In genomic region chr19:55498246-55498645, GRCh38 we compare ENCODE assay signal across 42 cellular contexts. TPM values are rescaled to one million over a fixed set of nuclear protein-coding genes. Genes with fewer than 3 reads are reported as not detected.
"Had no signal": no experiment of that assay in that cellular context is flagged by ENCODE, and none has a peak within 500 bp of the region (broad histone marks: within the 10 kb centered on the region; RNA-seq: fewer than 3 reads in every experiment).

No MANE protein-coding gene starts in this region.

- H3K9me3 ChIP-seq: MG63, Peyer's patch had no signal

- H3K27me3 Mint-ChIP-seq: activated B cell treated with CpG ODN at 0.5 μM for 24 hours; activated naive CD8-positive, alpha-beta T cell; brain had no signal

- H3K27me3 ChIP-seq: MG63, Peyer's patch had no signal

- H3K27ac ChIP-seq: Peyer's patch, VCaP had no signal

- H3K4me3 ChIP-seq: MG63, Peyer's patch had no signal

- H3K36me3 Mint-ChIP-seq: activated CD4-positive, alpha-beta memory T cell treated with anti-CD3 and anti-CD28 coated beads for 36 hours; activated naive CD8-positive, alpha-beta T cell; brain had no signal

- DNase-seq: activated B cell treated with CpG ODN at 0.5 μM for 24 hours; activated CD4-positive, alpha-beta memory T cell treated with anti-CD3 and anti-CD28 coated beads for 36 hours; activated CD4-positive, alpha-beta T cell treated with anti-CD3 and anti-CD28 coated beads for 4 hours; activated CD4-positive, alpha-beta T cell treated with anti-CD3 and anti-CD28 coated beads, Interleukin-2, amount 50 U/mL, for 1 hour; activated CD4-positive, CD25-positive, alpha-beta regulatory T cell treated with anti-CD3 and anti-CD28 coated beads, Interleukin-2, amount 50 U/mL, for 72 hours; activated CD8-positive, alpha-beta memory T cell treated with anti-CD3 and anti-CD28 coated beads, Interleukin-2, amount 50 U/mL, for 4 hours; activated gamma-delta T cell treated with Interleukin-2 at 50 U/mL for 16 hours; activated naive CD4-positive, alpha-beta T cell treated with anti-CD3 and anti-CD28 coated beads, Interleukin-2, amount 10 ng/mL, durations not matched to agents 7 days and 5 days; activated naive CD8-positive, alpha-beta T cell treated with anti-CD3 and anti-CD28 coated beads, Interleukin-2, amount 50 U/mL, for 24 hours; activated T-cell treated with anti-CD3 and anti-CD28 coated beads for 4 hours; activated T-cell treated with anti-CD3 and anti-CD28 coated beads, Interleukin-2, amount 50 U/mL, for 4 hours; anterior cingulate cortex; central memory CD4-positive, alpha-beta T cell; Kasumi-1; KG1; MG63; NCI-H1048; NCI-H1105 treated with DMSO at 0.1 percent for 48 hours; NCI-H1436; NCI-H1694; NCI-H1930; NCI-H2107; NCI-H2171 treated with DMSO at 0.1 percent for 48 hours; NCI-H446; NCI-H510A treated with DMSO at 0.1 percent for 48 hours; NCI-H526 treated with DMSO at 0.1 percent for 48 hours; NCI-H82; NK-92 treated with Interleukin-12 subunit alpha and Interleukin-12 subunit beta, amount 100 ng/mL, for 24 hours; PC-3; Peyer's patch; RPMI8226; SIG-M5; SW 1271; T-helper 1 cell; T-helper 2 cell; T-helper 9 cell had no signal

- H3K27ac Mint-ChIP-seq: activated B cell treated with CpG ODN at 0.5 μM for 24 hours; activated CD4-positive, alpha-beta memory T cell treated with anti-CD3 and anti-CD28 coated beads for 36 hours; activated naive CD4-positive, alpha-beta T cell treated with anti-CD3 and anti-CD28 coated beads, Interleukin-2, amount 10 ng/mL, durations not matched to agents 7 days and 5 days; activated naive CD8-positive, alpha-beta T cell; activated naive CD8-positive, alpha-beta T cell treated with anti-CD3 and anti-CD28 coated beads, Interleukin-2, amount 50 U/mL, for 24 hours; activated T-helper 1 cell treated with anti-CD3 and anti-CD28 coated beads, Interleukin-12 subunit alpha, Interleukin-12 subunit beta, Interleukin-2, Interleukin-4 antibody, amounts not matched to agents 30 ng/mL and 10 ng/mL and 1 ng/mL, durations not matched to agents 14 hours and 24 hours and 36 hours had no signal

- H3K9me3 Mint-ChIP-seq: activated B cell treated with CpG ODN at 0.5 μM for 24 hours; activated CD4-positive, alpha-beta memory T cell treated with anti-CD3 and anti-CD28 coated beads for 36 hours; activated naive CD8-positive, alpha-beta T cell treated with anti-CD3 and anti-CD28 coated beads, Interleukin-2, amount 50 U/mL, for 24 hours; activated T-cell treated with anti-CD3 and anti-CD28 coated beads, Interleukin-2, amount 50 U/mL, for 4 hours; activated T-helper 1 cell treated with anti-CD3 and anti-CD28 coated beads, Interleukin-12 subunit alpha, Interleukin-12 subunit beta, Interleukin-2, Interleukin-4 antibody, amounts not matched to agents 30 ng/mL and 10 ng/mL and 1 ng/mL, durations not matched to agents 14 hours and 24 hours and 36 hours had no signal

- H3K4me3 Mint-ChIP-seq: activated B cell treated with CpG ODN at 0.5 μM for 24 hours; activated CD4-positive, alpha-beta memory T cell treated with anti-CD3 and anti-CD28 coated beads for 36 hours; activated naive CD4-positive, alpha-beta T cell treated with anti-CD3 and anti-CD28 coated beads, Interleukin-2, amount 10 ng/mL, durations not matched to agents 7 days and 5 days; activated naive CD8-positive, alpha-beta T cell; activated naive CD8-positive, alpha-beta T cell treated with anti-CD3 and anti-CD28 coated beads, Interleukin-2, amount 50 U/mL, for 24 hours; activated T-cell treated with anti-CD3 and anti-CD28 coated beads, Interleukin-2, amount 50 U/mL, for 4 hours; activated T-helper 1 cell treated with anti-CD3 and anti-CD28 coated beads, Interleukin-12 subunit alpha, Interleukin-12 subunit beta, Interleukin-2, Interleukin-4 antibody, amounts not matched to agents 30 ng/mL and 10 ng/mL and 1 ng/mL, durations not matched to agents 14 hours and 24 hours and 36 hours had no signal

- H3K36me3 ChIP-seq: MG63, Peyer's patch had no signal

- H3K4me1 ChIP-seq: Peyer's patch had no signal

RNA-seq across cellular contexts. Expression of gene SSC5D, which starts 10.0 kb away (rescaled TPM):
- total RNA-seq: PC-3, SK-MEL-5 had no signal

RNA-seq across cellular contexts. Expression of gene C19orf85, which starts 33.7 kb away (rescaled TPM):
- total RNA-seq: activated B cell treated with CpG ODN at 0.5 μM for 24 hours; activated CD4-positive, alpha-beta memory T cell treated with anti-CD3 and anti-CD28 coated beads for 36 hours; activated T-cell treated with anti-CD3 and anti-CD28 coated beads, Interleukin-2, amount 50 U/mL, for 4 hours; activated T-helper 1 cell treated with anti-CD3 and anti-CD28 coated beads, Interleukin-12 subunit alpha, Interleukin-12 subunit beta, Interleukin-2, Interleukin-4 antibody, amounts not matched to agents 30 ng/mL and 10 ng/mL and 1 ng/mL, durations not matched to agents 14 hours and 24 hours and 36 hours; cerebellum; PC-3; Peyer's patch; SK-MEL-5 had no signal
